8 cellular contexts compared by ENCODE assay signal in the genomic region with DNA sequence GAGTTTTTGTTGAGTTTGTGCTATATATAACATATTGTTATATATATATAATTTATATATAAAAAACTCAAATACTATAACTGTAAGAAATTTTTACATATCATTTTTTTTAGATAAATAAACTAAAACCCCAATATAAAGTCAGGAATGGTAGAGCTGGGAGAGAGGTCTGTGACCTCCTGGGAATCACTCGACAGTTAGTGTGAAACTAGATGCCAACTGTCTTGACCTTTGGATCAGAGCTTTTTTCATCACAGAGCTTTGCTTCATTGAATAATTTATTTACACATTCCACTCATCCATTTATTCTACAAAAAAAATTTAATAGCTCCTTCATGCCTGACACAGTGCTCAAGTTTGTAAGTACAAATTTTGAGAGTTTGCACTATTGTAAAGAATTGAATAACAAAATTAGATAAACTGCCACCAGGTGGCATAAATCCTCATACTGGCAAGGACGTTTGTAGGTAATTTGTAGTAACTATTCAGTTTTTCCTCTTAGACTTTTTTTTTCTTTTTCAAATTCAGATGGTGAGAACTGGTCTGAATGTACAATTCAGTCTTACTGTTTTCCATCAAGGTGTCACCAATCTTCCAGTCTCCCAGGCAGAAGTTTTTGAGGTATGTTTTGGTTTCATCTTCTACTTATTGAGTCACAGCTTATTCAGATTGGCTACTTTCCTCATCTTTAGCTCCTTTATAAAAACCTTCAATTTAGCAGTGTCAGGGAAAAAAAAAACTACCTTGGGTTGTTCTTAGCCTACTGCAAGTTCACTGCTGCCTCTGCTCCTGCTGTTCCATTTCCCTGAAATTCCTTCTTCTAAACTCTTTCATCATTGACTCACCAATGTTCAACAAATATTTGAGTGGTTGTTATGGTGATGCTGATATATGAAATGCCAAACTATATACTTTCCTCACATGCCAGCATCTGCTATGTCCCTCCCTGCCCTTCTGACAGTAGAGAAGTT. TPM values are rescaled to one million over a fixed set of nuclear protein-coding genes. Genes with fewer than 3 reads are reported as not detected.
A peak's percentile ranks its signal among the peaks of the same experiment; 100 is the strongest.
DNase-seq lines count a peak whose midpoint lies in the region; ATAC-seq and TF ChIP-seq lines count a peak whose summit lies in the region.

No MANE protein-coding gene starts in this region.

- 0 out of 2 replicates have a peak, but pooled peaks have one; percentile 16 for TF ChIP-seq CTCF in LNCaP clone FGC (IDR thresholded peaks at IDR 0.05; ENCODE audit: control insufficient read depth, extremely low read depth, insufficient read depth)
- TF ChIP-seq CTCF in WTC11 (IDR thresholded peaks at IDR 0.05): peak; percentile 44; the same call in 1 of the 2 replicates
- peak; percentile 69 for TF ChIP-seq CTCF in left ventricle myocardium inferior (IDR thresholded peaks at IDR 0.05; ENCODE audit: borderline replicate concordance)

- H3K27ac Mint-ChIP-seq in WTC11: no peak overlapping the region

- no peak overlapping the region for H3K4me3 Mint-ChIP-seq in WTC11

- H3K36me3 ChIP-seq in left ventricle myocardium inferior (no peaks in the 10 kb centered on the region), skeletal muscle satellite cell (ENCODE audit: insufficient read depth, low read length) (no peaks in the 10 kb centered on the region)

- H3K4me2 ChIP-seq in skeletal muscle satellite cell (ENCODE audit: low read length): peak overlapping the region; percentile 53

- ATAC-seq in WTC11 (no peak), HG03521 (IDR thresholded peaks at IDR 0.05; ENCODE audit: unreplicated experiment) (no peak)

- H3K4me3 ChIP-seq in LNCaP clone FGC (ENCODE audit: low read depth, low read length): no peak overlapping the region
- no peak overlapping the region for H3K4me3 ChIP-seq in left ventricle myocardium inferior
- H3K4me3 ChIP-seq in skeletal muscle satellite cell (ENCODE audit: low read length): peak overlapping the region; percentile 12

- peak overlapping the region; percentile 52 for H3K9ac ChIP-seq in skeletal muscle satellite cell (ENCODE audit: low read depth, low read length)

- no peaks in the 10 kb centered on the region for H3K36me3 Mint-ChIP-seq in WTC11

- H3K9me3 Mint-ChIP-seq in WTC11: no peaks in the 10 kb centered on the region

- H3K27me3 ChIP-seq in left ventricle myocardium inferior (ENCODE audit: low read depth) (no peaks in the 10 kb centered on the region), skeletal muscle satellite cell (ENCODE audit: control insufficient read depth, insufficient read depth, low read length) (peaks cover 14% of the 10 kb centered on the region)

- peak overlapping the region; percentile 53 for H3K27ac ChIP-seq in left ventricle myocardium inferior (replicated peaks)

- no peaks in the 10 kb centered on the region for H3K4me1 Mint-ChIP-seq in WTC11

- DNase-seq in SIG-M5 treated with dmso at 0.1 percent for 504 hours (lab: John Stamatoyannopoulos, UW; ENCODE audit: unreplicated experiment): peak; percentile 47
- no peak for DNase-seq in SIG-M5 (lab: John Stamatoyannopoulos, UW)
- DNase-seq in LNCaP clone FGC (ENCODE audit: low read depth): peak; percentile 19
- DNase-seq in WTC11 (ENCODE audit: low spot score): no peak
- no peak for DNase-seq in left ventricle myocardium inferior
- DNase-seq in T-helper 9 cell: no peak

- CTCF ChIA-PET in WTC11 (lab: Charles Lee): interaction anchor here (0.5 to 2.3 kb wide), 17 partner anchors 8 to 731 kb away, joined by 3 to 13 read pairs (median 3); no protein-coding TSS in a partner anchor

- H3K9me3 ChIP-seq in left ventricle myocardium inferior (replicated peaks) (no peaks in the 10 kb centered on the region), skeletal muscle satellite cell (replicated peaks; ENCODE audit: low read length) (no peaks in the 10 kb centered on the region)

- H3K4me1 ChIP-seq in left ventricle myocardium inferior: peaks cover 40% of the 10 kb centered on the region
- peaks cover 7% of the 10 kb centered on the region for H3K4me1 ChIP-seq in skeletal muscle satellite cell (ENCODE audit: control insufficient read depth, insufficient read depth, low read length)

- no peaks in the 10 kb centered on the region for H3K27me3 Mint-ChIP-seq in WTC11 (ENCODE audit: low read depth)

- intact Hi-C loops in left ventricle myocardium inferior (cut with micrococcal nuclease): loop anchor here (5.0 kb wide), 1 partner anchor 144 kb away; no protein-coding TSS in a partner anchor

- POLR2A ChIA-PET in WTC11 (lab: Charles Lee): no interaction called here

TF ChIP-seq in WTC11, 78 proteins besides CTCF, POLR2A, EP300 and RAD21 (continues in another document):
- TF ChIP-seq, protein P1, sequence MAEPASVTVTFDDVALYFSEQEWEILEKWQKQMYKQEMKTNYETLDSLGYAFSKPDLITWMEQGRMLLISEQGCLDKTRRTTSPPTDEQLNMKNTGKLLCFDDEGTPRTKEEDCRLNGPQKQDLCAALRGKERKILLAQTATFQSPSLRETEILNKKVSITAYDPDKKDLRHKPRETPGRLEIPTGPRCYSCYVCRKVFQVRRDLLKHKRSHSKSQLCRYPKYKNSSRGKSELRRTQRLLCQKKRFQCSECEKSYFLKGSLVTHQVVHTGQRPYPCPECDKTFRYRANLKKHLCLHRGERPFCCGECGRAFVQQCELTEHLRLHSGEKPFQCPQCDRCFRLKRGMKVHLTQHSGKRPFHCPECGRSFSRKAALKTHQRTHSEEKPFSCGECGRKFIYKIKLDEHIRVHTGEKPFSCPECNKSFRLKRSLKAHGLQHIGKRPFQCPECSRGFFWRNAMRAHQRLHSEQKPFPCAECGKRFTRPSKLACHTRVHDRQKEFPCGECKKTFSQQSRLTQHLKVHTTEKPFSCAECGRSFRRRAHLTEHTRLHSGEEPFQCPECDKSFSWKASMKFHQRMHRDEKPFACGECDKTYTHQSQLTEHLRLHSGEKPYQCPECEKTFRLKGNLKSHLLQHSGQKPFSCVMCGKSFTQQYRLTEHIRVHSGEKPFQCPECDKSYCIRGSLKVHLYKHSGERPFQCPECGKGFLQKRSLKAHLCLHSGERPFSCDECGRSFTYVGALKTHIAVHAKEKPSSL (CRISPR knock-in tag; conservative IDR thresholded peaks at IDR 0.05): no peak
- TF ChIP-seq, protein P2, sequence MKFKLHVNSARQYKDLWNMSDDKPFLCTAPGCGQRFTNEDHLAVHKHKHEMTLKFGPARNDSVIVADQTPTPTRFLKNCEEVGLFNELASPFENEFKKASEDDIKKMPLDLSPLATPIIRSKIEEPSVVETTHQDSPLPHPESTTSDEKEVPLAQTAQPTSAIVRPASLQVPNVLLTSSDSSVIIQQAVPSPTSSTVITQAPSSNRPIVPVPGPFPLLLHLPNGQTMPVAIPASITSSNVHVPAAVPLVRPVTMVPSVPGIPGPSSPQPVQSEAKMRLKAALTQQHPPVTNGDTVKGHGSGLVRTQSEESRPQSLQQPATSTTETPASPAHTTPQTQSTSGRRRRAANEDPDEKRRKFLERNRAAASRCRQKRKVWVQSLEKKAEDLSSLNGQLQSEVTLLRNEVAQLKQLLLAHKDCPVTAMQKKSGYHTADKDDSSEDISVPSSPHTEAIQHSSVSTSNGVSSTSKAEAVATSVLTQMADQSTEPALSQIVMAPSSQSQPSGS (CRISPR knock-in tag; IDR thresholded peaks at IDR 0.05; ENCODE audit: borderline replicate concordance, low read depth): no peak
- TF ChIP-seq, protein P3, sequence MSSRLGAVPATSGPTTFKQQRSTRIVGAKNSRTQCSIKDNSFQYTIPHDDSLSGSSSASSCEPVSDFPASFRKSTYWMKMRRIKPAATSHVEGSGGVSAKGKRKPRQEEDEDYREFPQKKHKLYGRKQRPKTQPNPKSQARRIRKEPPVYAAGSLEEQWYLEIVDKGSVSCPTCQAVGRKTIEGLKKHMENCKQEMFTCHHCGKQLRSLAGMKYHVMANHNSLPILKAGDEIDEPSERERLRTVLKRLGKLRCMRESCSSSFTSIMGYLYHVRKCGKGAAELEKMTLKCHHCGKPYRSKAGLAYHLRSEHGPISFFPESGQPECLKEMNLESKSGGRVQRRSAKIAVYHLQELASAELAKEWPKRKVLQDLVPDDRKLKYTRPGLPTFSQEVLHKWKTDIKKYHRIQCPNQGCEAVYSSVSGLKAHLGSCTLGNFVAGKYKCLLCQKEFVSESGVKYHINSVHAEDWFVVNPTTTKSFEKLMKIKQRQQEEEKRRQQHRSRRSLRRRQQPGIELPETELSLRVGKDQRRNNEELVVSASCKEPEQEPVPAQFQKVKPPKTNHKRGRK (CRISPR knock-in tag; IDR thresholded peaks at IDR 0.05; ENCODE audit: borderline replicate concordance): no peak
- TF ChIP-seq SOX15 (CRISPR knock-in tag; IDR thresholded peaks at IDR 0.05): no peak
- TF ChIP-seq, protein P4, sequence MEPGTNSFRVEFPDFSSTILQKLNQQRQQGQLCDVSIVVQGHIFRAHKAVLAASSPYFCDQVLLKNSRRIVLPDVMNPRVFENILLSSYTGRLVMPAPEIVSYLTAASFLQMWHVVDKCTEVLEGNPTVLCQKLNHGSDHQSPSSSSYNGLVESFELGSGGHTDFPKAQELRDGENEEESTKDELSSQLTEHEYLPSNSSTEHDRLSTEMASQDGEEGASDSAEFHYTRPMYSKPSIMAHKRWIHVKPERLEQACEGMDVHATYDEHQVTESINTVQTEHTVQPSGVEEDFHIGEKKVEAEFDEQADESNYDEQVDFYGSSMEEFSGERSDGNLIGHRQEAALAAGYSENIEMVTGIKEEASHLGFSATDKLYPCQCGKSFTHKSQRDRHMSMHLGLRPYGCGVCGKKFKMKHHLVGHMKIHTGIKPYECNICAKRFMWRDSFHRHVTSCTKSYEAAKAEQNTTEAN (CRISPR knock-in tag; IDR thresholded peaks at IDR 0.05): no peak
- no peak for TF ChIP-seq PRRX2 (CRISPR knock-in tag; IDR thresholded peaks at IDR 0.05)
- no peak for TF ChIP-seq TP53 (CRISPR knock-in tag; IDR thresholded peaks at IDR 0.05)
- TF ChIP-seq, protein P5, sequence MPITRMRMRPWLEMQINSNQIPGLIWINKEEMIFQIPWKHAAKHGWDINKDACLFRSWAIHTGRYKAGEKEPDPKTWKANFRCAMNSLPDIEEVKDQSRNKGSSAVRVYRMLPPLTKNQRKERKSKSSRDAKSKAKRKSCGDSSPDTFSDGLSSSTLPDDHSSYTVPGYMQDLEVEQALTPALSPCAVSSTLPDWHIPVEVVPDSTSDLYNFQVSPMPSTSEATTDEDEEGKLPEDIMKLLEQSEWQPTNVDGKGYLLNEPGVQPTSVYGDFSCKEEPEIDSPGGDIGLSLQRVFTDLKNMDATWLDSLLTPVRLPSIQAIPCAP (CRISPR knock-in tag; IDR thresholded peaks at IDR 0.05): no peak
- no peak for TF ChIP-seq SMAD4 (CRISPR knock-in tag; IDR thresholded peaks at IDR 0.05)
- no peak for TF ChIP-seq JAZF1 (CRISPR knock-in tag; IDR thresholded peaks at IDR 0.05)

RNA-seq across cellular contexts. Expression of a gene that starts 28.7 kb away (rescaled TPM):
- total RNA-seq in WTC11 (2021) (5.5 to 6.1 TPM (median 5.6 TPM) in 3 replicates), left ventricle myocardium inferior (2.3 TPM)
- 14.7 and 15.3 TPM in 2 replicates for total RNA-seq in skeletal muscle satellite cell (2012; rRNA removed)

RNA-seq across cellular contexts. Expression of a gene that starts 28.9 kb away (rescaled TPM):
- total RNA-seq in WTC11 (2021) (8.5 to 10.5 TPM (median 10.5 TPM) in 3 replicates), left ventricle myocardium inferior (2.0 TPM)
- total RNA-seq in skeletal muscle satellite cell (2012; rRNA removed): 1.5 and 4.3 TPM in 2 replicates

Comparison
In these comparisons a context has a peak if more than half of its experiments do, and no peak if none do; other contexts are left out.
1. DNase-seq: peak in SIG-M5 treated with dmso at 0.1 percent for 504 hours (single experiment) and LNCaP clone FGC (single experiment); none in SIG-M5 (single experiment), WTC11 (single experiment), left ventricle myocardium inferior (single experiment) and T-helper 9 cell (single experiment).
2. CTCF ChIP-seq: peak in every context shown above with its lines; median percentile 69 in left ventricle myocardium inferior; 44 in WTC11; 16 in LNCaP clone FGC.